Comparison of ENCODE assay signal across 16 cellular contexts in genomic region chrX:18828832-18829404, GRCh38.
DNase-seq lines count a peak whose midpoint lies in the region; ATAC-seq, FAIRE-seq and TF ChIP-seq lines count a peak whose summit lies in the region.
"Had no signal": no experiment of that assay in that cellular context is flagged by ENCODE, and none has a peak within 500 bp of the region (broad histone marks: within the 10 kb centered on the region; RNA-seq: fewer than 3 reads in every experiment).

No MANE protein-coding gene starts in this region.

- 0% methylated on average over 1 of the region's 1 CpG for WGBS in K562 (ENCODE audit: insufficient coverage, low coverage, missing lambda C conversion rate)

- no peak for TF ChIP-seq RAD21 in K562 (CRISPR knock-in tag; conservative IDR thresholded peaks at IDR 0.05 in 1 of 2, IDR thresholded peaks at IDR 0.05 in 1 of 2)

- peaks cover 3 to 7% of the 10 kb centered on the region in 2 donors for H3K9me3 ChIP-seq in breast epithelium
- H3K9me3 ChIP-seq in MG63: no peaks in the 10 kb centered on the region
- H3K9me3 ChIP-seq in K562 (replicated peaks; ENCODE audit: control insufficient read depth, insufficient read depth, low read depth, low read length): no peaks in the 10 kb centered on the region
- H3K9me3 ChIP-seq in kidney (ENCODE audit: control insufficient read depth in 1 of 2, low read length in 2 of 2): no peaks in the 10 kb centered on the region
- H3K9me3 ChIP-seq: BLaER1, left lung had no signal

- H3K27ac ChIP-seq in breast epithelium: no peak overlapping the region
- H3K27ac ChIP-seq in K562 (ENCODE audit: extremely low read depth, low read depth, low read length): no peak overlapping the region
- no peak overlapping the region for H3K27ac ChIP-seq in kidney (ENCODE audit: low read depth in 2 of 2, low read length in 2 of 2)
- H3K27ac ChIP-seq: BLaER1, HL-60, left lung had no signal

- H3K4me1 ChIP-seq in breast epithelium: no peaks in the 10 kb centered on the region
- H3K4me1 ChIP-seq in K562 (replicated peaks in 1 of 2; ENCODE audit: control insufficient read depth in 2 of 2, insufficient read depth in 2 of 2, low read length in 2 of 2): no peaks in the 10 kb centered on the region; a peak in 1 of 5 replicates
- no peaks in the 10 kb centered on the region for H3K4me1 ChIP-seq in kidney (ENCODE audit: control insufficient read depth in 1 of 2, insufficient read depth in 1 of 2, low read depth in 1 of 2, low read length in 2 of 2)
- H3K4me1 ChIP-seq: BLaER1, left lung had no signal

- POLR2A ChIA-PET in MCF 10A (lab: Yijun Ruan, JAX): no interaction called here
- POLR2A ChIA-PET in K562 (lab: Yijun Ruan, JAX): no interaction called here

- no peak for ATAC-seq in K562
- ATAC-seq: left lung, T-cell had no signal

- H3K27me3 Mint-ChIP-seq in MCF 10A (ENCODE audit: insufficient read depth, unreplicated experiment): no peaks in the 10 kb centered on the region
- H3K27me3 Mint-ChIP-seq: dendritic cell treated with granulocyte-macrophage colony-stimulating factor and Interleukin-4, amounts not matched to agents 40 ng/mL and 50 ng/mL, for 4 days; T-cell had no signal

- TF ChIP-seq POLR2A in breast epithelium (IDR thresholded peaks at IDR 0.05) (no peak), K562 (conservative IDR thresholded peaks at IDR 0.05) (no peak)

- no peak overlapping the region for H3K4me2 ChIP-seq in K562 (ENCODE audit: insufficient read depth, low read length)
- H3K4me2 ChIP-seq: BLaER1 had no signal

- H3K36me3 Mint-ChIP-seq in MCF 10A (ENCODE audit: insufficient read depth, unreplicated experiment): no peaks in the 10 kb centered on the region
- H3K36me3 Mint-ChIP-seq: T-cell had no signal

- DNase-seq in MCF 10A (ENCODE audit: unreplicated experiment) (peak; percentile 30), breast epithelium (ENCODE audit: low spot score in 2 of 2) (no peak), MG63 (peak; percentile 5), K562 (ENCODE audit: extremely low read depth in 1 of 4, low spot score in 3 of 4) (peak in 3 of 4 experiments; percentile 8 to 11 (median 9)), urothelium cell line (ENCODE audit: low spot score) (peak; percentile 11), kidney (no peak), D341Med (ENCODE audit: low spot score) (no peak), C1 segment of cervical spinal cord (lab: John Stamatoyannopoulos, UW) (no peak)
- DNase-seq: activated CD4-positive, alpha-beta T cell treated with anti-CD3 and anti-CD28 coated beads for 1 hour; hippocampal formation; left lung; substantia nigra; T-cell had no signal

- no peaks in the 10 kb centered on the region for H3K4me1 Mint-ChIP-seq in MCF 10A (ENCODE audit: insufficient read depth, unreplicated experiment)
- H3K4me1 Mint-ChIP-seq: T-cell had no signal

- H3K4me3 ChIP-seq in breast epithelium (no peak overlapping the region), MG63 (no peak overlapping the region), K562 (no peak overlapping the region), kidney (ENCODE audit: low read length in 2 of 2) (no peak overlapping the region)
- H3K4me3 ChIP-seq: BLaER1, left lung had no signal

- intact Hi-C loops in MCF 10A (cut with micrococcal nuclease): no loop called here
- intact Hi-C loops in breast epithelium (cut with DNase I; ENCODE audit: low total_unique reads): no loop called here
- intact Hi-C loops in K562 (cut with micrococcal nuclease): no loop called here
- intact Hi-C loops in kidney (cut with DNase I): no loop called here

- CTCF ChIA-PET in MCF 10A (lab: Yijun Ruan, JAX) (interaction anchor here (0.6 kb wide), 1 partner anchor 1658 kb away, joined by 4 read pairs; no protein-coding TSS in a partner anchor), K562 (lab: Yijun Ruan, JAX; ENCODE audit: low intra/inter-chr PET ratio) (no interaction called here)

- peaks cover 16% of the 10 kb centered on the region for H3K9me3 Mint-ChIP-seq in MCF 10A (ENCODE audit: unreplicated experiment)
- H3K9me3 Mint-ChIP-seq: dendritic cell treated with granulocyte-macrophage colony-stimulating factor and Interleukin-4, amounts not matched to agents 40 ng/mL and 50 ng/mL, for 4 days; T-cell had no signal

- H3K27ac Mint-ChIP-seq in MCF 10A (ENCODE audit: low read depth, unreplicated experiment): no peak overlapping the region
- H3K27ac Mint-ChIP-seq: dendritic cell treated with granulocyte-macrophage colony-stimulating factor and Interleukin-4, amounts not matched to agents 40 ng/mL and 50 ng/mL, for 4 days; T-cell had no signal

- H3K27me3 ChIP-seq in breast epithelium (peaks cover 0 to 7% of the 10 kb centered on the region in 2 donors), MG63 (no peaks in the 10 kb centered on the region), K562 (ENCODE audit: control insufficient read depth in 2 of 2, insufficient read depth in 2 of 2, low read length in 2 of 2) (peaks cover 5 to 12% of the 10 kb centered on the region in 2 experiments; a peak in 4 of 5 replicates)
- H3K27me3 ChIP-seq: left lung had no signal

- BruUV-seq in MCF 10A (replicated peaks; lab: Mats Ljungman, UMichigan) (no TSS peak), K562 (replicated peaks; lab: Mats Ljungman, UMichigan) (no TSS peak)

- H3K36me3 ChIP-seq in breast epithelium (no peaks in the 10 kb centered on the region), MG63 (no peaks in the 10 kb centered on the region), K562 (ENCODE audit: control insufficient read depth, insufficient read depth, low read length) (no peaks in the 10 kb centered on the region), kidney (ENCODE audit: control insufficient read depth in 1 of 2, insufficient read depth in 2 of 2, low read length in 2 of 2) (no peaks in the 10 kb centered on the region)
- H3K36me3 ChIP-seq: BLaER1, left lung had no signal

- H3K9ac ChIP-seq in K562 (ENCODE audit: insufficient read depth in 1 of 2, low read depth in 2 of 2, low read length in 2 of 2) (no peak overlapping the region), kidney (ENCODE audit: low read length in 2 of 2) (no peak overlapping the region)
- H3K9ac ChIP-seq: BLaER1 had no signal

- in situ Hi-C loops in K562 (cut with MboI): no loop called here

- H3K79me2 ChIP-seq in K562 (ENCODE audit: control insufficient read depth, insufficient read depth, low read length): no peaks in the 10 kb centered on the region

- no peak overlapping the region for H3K4me3 Mint-ChIP-seq in MCF 10A (ENCODE audit: unreplicated experiment)
- H3K4me3 Mint-ChIP-seq: dendritic cell treated with granulocyte-macrophage colony-stimulating factor and Interleukin-4, amounts not matched to agents 40 ng/mL and 50 ng/mL, for 4 days; T-cell had no signal

- no peak for FAIRE-seq in K562 (lab: Jason Lieb, UNC)
- FAIRE-seq in urothelium cell line (lab: Jason Lieb, UNC): no peak
- FAIRE-seq in kidney (lab: Jason Lieb, UNC): no peak

- TF ChIP-seq EP300 in K562 (IDR thresholded peaks at IDR 0.05; ENCODE audit: low read length): no peak

- H3K9me1 ChIP-seq in K562 (ENCODE audit: control insufficient read depth, insufficient read depth, low read length): no peaks in the 10 kb centered on the region

- H4K20me1 ChIP-seq in K562 (replicated peaks; ENCODE audit: control insufficient read depth, insufficient read depth, low read length): no peaks in the 10 kb centered on the region
- H4K20me1 ChIP-seq: BLaER1 had no signal

- H2AFZ ChIP-seq in K562 (ENCODE audit: low read depth, low read length): no peak overlapping the region

- TF ChIP-seq CTCF in MCF 10A (IDR thresholded peaks at IDR 0.05; ENCODE audit: unreplicated experiment) (no peak), breast epithelium (IDR thresholded peaks at IDR 0.05) (no peak), K562 (IDR thresholded peaks at IDR 0.05 in 2 of 3, conservative IDR thresholded peaks at IDR 0.05 in 1 of 3; ENCODE audit: insufficient read depth in 2 of 3, low read depth in 1 of 3, low read length in 3 of 3) (peak in 1 of 3 experiments; percentile 23; a peak in 1 of 6 replicates), kidney (IDR thresholded peaks at IDR 0.05; ENCODE audit: borderline replicate concordance, extremely low read depth, insufficient read depth) (no peak)

TF ChIP-seq in K562, 482 proteins besides CTCF, POLR2A, EP300 and RAD21:
- TF ChIP-seq ZNF518B (CRISPR knock-in tag; IDR thresholded peaks at IDR 0.05): no peak
- TF ChIP-seq JUND (IDR thresholded peaks at IDR 0.05; ENCODE audit: borderline replicate concordance, low read depth, low read length): 0 out of 2 replicates have a peak, but pooled peaks have one; percentile 8
- TF ChIP-seq JUND (tag; IDR thresholded peaks at IDR 0.05; ENCODE audit: borderline replicate concordance, low read depth, low read length): no peak
- TF ChIP-seq ATF3 (IDR thresholded peaks at IDR 0.05): peak; percentile 25; the same call in 1 of the 2 replicates
- no peak for TF ChIP-seq ATF3 (CRISPR knock-in tag; conservative IDR thresholded peaks at IDR 0.05)

Comparison
In these comparisons a context has a peak if more than half of its experiments do, and no peak if none do; other contexts are left out.
1. DNase-seq: peak in MCF 10A (single experiment), MG63 (single experiment), K562 (3 of 4) and urothelium cell line (single experiment); none in breast epithelium (0 of 2), kidney (single experiment), D341Med (single experiment) and C1 segment of cervical spinal cord (0 of 14).